ENCODE assay signal across 9 cellular contexts in genomic region chr13:79385694-79386093, GRCh38. TPM values are rescaled to one million over a fixed set of nuclear protein-coding genes. Genes with fewer than 3 reads are reported as not detected.
DNase-seq lines count a peak whose midpoint lies in the region; ATAC-seq and TF ChIP-seq lines count a peak whose summit lies in the region.
"Had no signal": no experiment of that assay in that cellular context is flagged by ENCODE, and none has a peak within 500 bp of the region (broad histone marks: within the 10 kb centered on the region; RNA-seq: fewer than 3 reads in every experiment).

No MANE protein-coding gene starts in this region.

- no peak for TF ChIP-seq POLR2A in spleen (IDR thresholded peaks at IDR 0.05)

- H3K27me3 ChIP-seq in PC-9 (ENCODE audit: insufficient read depth, low read depth), result no peaks in the 10 kb centered on the region
- no peaks in the 10 kb centered on the region for H3K27me3 ChIP-seq in spleen (replicated peaks in 1 of 7)
- H3K27me3 ChIP-seq: cardiac muscle cell had no signal

- H3K27ac ChIP-seq in PC-9, result no peak overlapping the region
- H3K27ac ChIP-seq in spleen, result peak overlapping the region in 2 of 8 donors; percentile 14 to 27
- H3K27ac ChIP-seq: cardiac muscle cell had no signal

- TF ChIP-seq CTCF in GM12864 (IDR thresholded peaks at IDR 0.05; ENCODE audit: low read depth, low read length, missing control alignments) (no peak), PC-9 (conservative IDR thresholded peaks at IDR 0.05) (no peak), spleen (IDR thresholded peaks at IDR 0.05 in 8 of 11, conservative IDR thresholded peaks at IDR 0.05 in 3 of 11) (no peak)

- H3K4me1 ChIP-seq in PC-9 (replicated peaks; ENCODE audit: insufficient read depth), result peaks cover 36% of the 10 kb centered on the region
- H3K4me1 ChIP-seq in spleen, result peaks cover 28 to 100% (median 76%) of the 10 kb centered on the region in 6 donors

- BruUV-seq in PC-9 (replicated peaks; lab: Mats Ljungman, UMichigan), result no TSS peak

- peak; percentile 79 for DNase-seq in GM12864 (ENCODE audit: low read depth)
- DNase-seq in activated T-cell treated with anti-CD3 and anti-CD28 coated beads, Interleukin-2, amount 50 U/mL, for 72 hours, result peak; percentile 38 to 51
- no peak for DNase-seq in NCI-H2081 (lab: John Stamatoyannopoulos, UW)
- no peak for DNase-seq in UCSD-AML1 (lab: John Stamatoyannopoulos, UW; ENCODE audit: unreplicated experiment)
- no peak for DNase-seq in PC-9
- DNase-seq in spleen, result no peak

- H3K27ac Mint-ChIP-seq in activated T-cell treated with anti-CD3 and anti-CD28 coated beads, Interleukin-2, amount 50 U/mL, for 72 hours, result peak overlapping the region; percentile 43

- H3K4me1 Mint-ChIP-seq in activated T-cell treated with anti-CD3 and anti-CD28 coated beads, Interleukin-2, amount 50 U/mL, for 72 hours (ENCODE audit: low read depth), result peaks cover 88% of the 10 kb centered on the region

- CTCF ChIA-PET in PC-9 (lab: Charles Lee), result interaction anchor here (0.6 kb wide), 1 partner anchor 8 kb away, joined by 3 read pairs; no protein-coding TSS in a partner anchor

- peaks cover 43% of the 10 kb centered on the region for H3K36me3 ChIP-seq in PC-9 (ENCODE audit: low read depth)
- H3K36me3 ChIP-seq in spleen, result no peaks in the 10 kb centered on the region
- H3K36me3 ChIP-seq: cardiac muscle cell had no signal

- H4K20me1 ChIP-seq in PC-9 (ENCODE audit: insufficient read depth), result peaks cover 28% of the 10 kb centered on the region

- no peak overlapping the region for H3K4me2 ChIP-seq in PC-9

- no peaks in the 10 kb centered on the region for H3K27me3 Mint-ChIP-seq in activated T-cell treated with anti-CD3 and anti-CD28 coated beads, Interleukin-2, amount 50 U/mL, for 72 hours (ENCODE audit: low read depth)

- 23 to 35% (median 25%) methylated on average over 1 of the region's 1 CpG for WGBS in spleen, 5 donors

- no peaks in the 10 kb centered on the region for H3K9me2 ChIP-seq in PC-9 (ENCODE audit: insufficient read depth)

- peaks cover 1 to 10% of the 10 kb centered on the region in 2 donors for H3K36me3 Mint-ChIP-seq in activated T-cell treated with anti-CD3 and anti-CD28 coated beads, Interleukin-2, amount 50 U/mL, for 72 hours (ENCODE audit: insufficient read depth in 2 of 2)

- peak overlapping the region; percentile 52 to 56 for H3K4me3 Mint-ChIP-seq in activated T-cell treated with anti-CD3 and anti-CD28 coated beads, Interleukin-2, amount 50 U/mL, for 72 hours

- H3K79me2 ChIP-seq in PC-9 (ENCODE audit: low read depth), result peaks cover 98% of the 10 kb centered on the region

- peak; percentile 90 for ATAC-seq in GM19438 (IDR thresholded peaks at IDR 0.05; ENCODE audit: low read depth, unreplicated experiment)
- ATAC-seq in HG03280 (IDR thresholded peaks at IDR 0.05; ENCODE audit: unreplicated experiment), result peak; percentile 91
- peak; percentile 80 to 84 for ATAC-seq in activated T-cell treated with anti-CD3 and anti-CD28 coated beads, Interleukin-2, amount 50 U/mL, for 72 hours (replicated peaks in 1 of 2)

- H3K9me3 ChIP-seq in PC-9 (ENCODE audit: insufficient read depth, low read depth), result 0 out of 2 replicates have a peak, but pooled peaks cover 10% of the 10 kb centered on the region
- H3K9me3 ChIP-seq in spleen, result no peaks in the 10 kb centered on the region

- no peaks in the 10 kb centered on the region for H3K9me3 Mint-ChIP-seq in activated T-cell treated with anti-CD3 and anti-CD28 coated beads, Interleukin-2, amount 50 U/mL, for 72 hours

- H3K4me3 ChIP-seq in GM12864 (ENCODE audit: low read depth, low read length) (no peak overlapping the region), PC-9 (no peak overlapping the region), spleen (no peak overlapping the region)
- H3K4me3 ChIP-seq: cardiac muscle cell had no signal

- peaks cover 27% of the 10 kb centered on the region for H3F3A ChIP-seq in PC-9 (ENCODE audit: insufficient read depth, low read depth)

- POLR2A ChIA-PET in PC-9 (lab: Charles Lee; ENCODE audit: unreplicated experiment), result no interaction called here

- intact Hi-C loops in PC-9 (cut with micrococcal nuclease; ENCODE audit: unreplicated experiment), result no loop called here
- intact Hi-C loops in spleen (cut with DNase I; ENCODE audit: low total_unique reads), result no loop called here

- no peak overlapping the region for H2AFZ ChIP-seq in PC-9

RNA-seq across cellular contexts. Expression of gene RBM26, which starts 20.4 kb away (rescaled TPM):
- 10 to 100 TPM; 62.5 to 69.2 TPM for total RNA-seq in activated T-cell treated with anti-CD3 and anti-CD28 coated beads, Interleukin-2, amount 50 U/mL, for 72 hours
- total RNA-seq in PC-9 (2021) (35.2 and 40.4 TPM in 2 replicates), spleen (10 to 100 TPM; 56.3 to 87.6 (median 65.0) TPM)
- 10 to 100 TPM; 25.6 to 38.4 (median 30.7) TPM for polyA plus RNA-seq in spleen

Comparison
In these comparisons a context has a peak if more than half of its experiments do, and no peak if none do; other contexts are left out.
1. DNase-seq: peak in GM12864 (single experiment) and activated T-cell treated with anti-CD3 and anti-CD28 coated beads, Interleukin-2, amount 50 U/mL, for 72 hours (2 of 2); none in NCI-H2081 (0 of 2), UCSD-AML1 (single experiment), PC-9 (0 of 2) and spleen (single experiment).
2. Peak in every context shown above with its lines, with median percentiles within 50 percentile points of each other: ATAC-seq.